Comparison of ENCODE assay signal across 8 cellular contexts in genomic region chr5:81165493-81166119, GRCh38.
DNase-seq lines count a peak whose midpoint lies in the region; ATAC-seq, FAIRE-seq and TF ChIP-seq lines count a peak whose summit lies in the region.

No MANE protein-coding gene starts in this region.

- ATAC-seq in GM19397 (IDR thresholded peaks at IDR 0.05; ENCODE audit: unreplicated experiment), result no peak

- no peaks in the 10 kb centered on the region for H3K36me3 ChIP-seq in astrocyte (ENCODE audit: insufficient read depth, low read length)

- H3K9ac ChIP-seq in astrocyte (ENCODE audit: low read length), result no peak overlapping the region

- FAIRE-seq in H54 (lab: Jason Lieb, UNC) (no peak), astrocyte (lab: Jason Lieb, UNC) (no peak)

- no peaks in the 10 kb centered on the region for H3K4me1 ChIP-seq in astrocyte (ENCODE audit: insufficient read depth, low read length)

- no peaks in the 10 kb centered on the region for H4K20me1 ChIP-seq in astrocyte (ENCODE audit: insufficient read depth, low read length)

- H3K27me3 ChIP-seq in astrocyte (ENCODE audit: insufficient read depth, low read length), result no peaks in the 10 kb centered on the region

- H3K4me1 Mint-ChIP-seq in T-helper 2 cell treated with Interferon-gamma antibody and Interleukin-4, amounts not matched to agents 5 μg/mL and 100 μg/mL, for 36 hours (ENCODE audit: low read depth), result peaks cover 26% of the 10 kb centered on the region
- H3K4me1 Mint-ChIP-seq in astrocyte (ENCODE audit: low read depth, unreplicated experiment), result peaks cover 14% of the 10 kb centered on the region

- peak; percentile 76 for TF ChIP-seq CTCF in astrocyte (IDR thresholded peaks at IDR 0.05; ENCODE audit: insufficient read depth, low read depth, low read length)

- no peaks in the 10 kb centered on the region for H3K36me3 Mint-ChIP-seq in T-helper 2 cell treated with Interferon-gamma antibody and Interleukin-4, amounts not matched to agents 5 μg/mL and 100 μg/mL, for 36 hours (ENCODE audit: low read depth)
- H3K36me3 Mint-ChIP-seq in astrocyte (ENCODE audit: low read depth, unreplicated experiment), result no peaks in the 10 kb centered on the region

- DNase-seq in EL (peak; percentile 71), H54 (ENCODE audit: insufficient read length, low spot score) (peak; percentile 57), NAMALWA (ENCODE audit: low spot score) (peak; percentile 73), astrocyte (ENCODE audit: low read depth) (peak; percentile 64), iPS DF 4.7 (ENCODE audit: extremely low read depth, low spot score) (peak; percentile 22)
- DNase-seq in T-helper 2 cell treated with Interferon-gamma antibody and Interleukin-4, amounts not matched to agents 5 μg/mL and 100 μg/mL, for 36 hours (ENCODE audit: low spot score), result peak; percentile 53
- peak; percentile 25 to 44 for DNase-seq in stimulated activated CD4-positive, alpha-beta T cell treated with anti-CD3 and anti-CD28 coated beads, Interleukin-1b, Interleukin-23, amount 100 ng/mL, for 4 hours (ENCODE audit: low read depth in 2 of 2)

- no peaks in the 10 kb centered on the region for H3K27me3 Mint-ChIP-seq in T-helper 2 cell treated with Interferon-gamma antibody and Interleukin-4, amounts not matched to agents 5 μg/mL and 100 μg/mL, for 36 hours (ENCODE audit: low read depth)
- peaks cover 3% of the 10 kb centered on the region for H3K27me3 Mint-ChIP-seq in astrocyte (ENCODE audit: low read depth, unreplicated experiment)

- H3K9me3 ChIP-seq in astrocyte (ENCODE audit: insufficient read depth, low read depth, low read length), result no peaks in the 10 kb centered on the region

- peak overlapping the region; percentile 27 for H3K27ac ChIP-seq in astrocyte (ENCODE audit: low read depth, low read length)

- H2AFZ ChIP-seq in astrocyte (ENCODE audit: low read depth, low read length), result no peak overlapping the region

- no peaks in the 10 kb centered on the region for H3K9me3 Mint-ChIP-seq in T-helper 2 cell treated with Interferon-gamma antibody and Interleukin-4, amounts not matched to agents 5 μg/mL and 100 μg/mL, for 36 hours
- peaks cover 4% of the 10 kb centered on the region for H3K9me3 Mint-ChIP-seq in astrocyte (ENCODE audit: unreplicated experiment)

- peak overlapping the region; percentile 24 for H3K4me2 ChIP-seq in astrocyte (ENCODE audit: low read length)

- TF ChIP-seq POLR2A in H54 (IDR thresholded peaks at IDR 0.05; ENCODE audit: low read depth, low read length), result no peak

- no peak overlapping the region for H3K4me3 Mint-ChIP-seq in T-helper 2 cell treated with Interferon-gamma antibody and Interleukin-4, amounts not matched to agents 5 μg/mL and 100 μg/mL, for 36 hours
- no peak overlapping the region for H3K4me3 Mint-ChIP-seq in astrocyte (ENCODE audit: unreplicated experiment)

- H3K79me2 ChIP-seq in astrocyte (ENCODE audit: insufficient read depth, low read length), result no peaks in the 10 kb centered on the region

- H3K4me3 ChIP-seq in astrocyte (ENCODE audit: insufficient read depth, low read depth, low read length), result no peak overlapping the region

- no peak overlapping the region for H3K27ac Mint-ChIP-seq in T-helper 2 cell treated with Interferon-gamma antibody and Interleukin-4, amounts not matched to agents 5 μg/mL and 100 μg/mL, for 36 hours
- H3K27ac Mint-ChIP-seq in astrocyte (ENCODE audit: unreplicated experiment), result peak overlapping the region; percentile 97

Comparison
In these comparisons a context has a peak if more than half of its experiments do, and no peak if none do; other contexts are left out.
1. DNase-seq: peak in every context shown above with its lines; median percentile 73 in NAMALWA; 71 in EL; 64 in astrocyte; 57 in H54; 53 in T-helper 2 cell treated with Interferon-gamma antibody and Interleukin-4, amounts not matched to agents 5 μg/mL and 100 μg/mL, for 36 hours; 34 in stimulated activated CD4-positive, alpha-beta T cell treated with anti-CD3 and anti-CD28 coated beads, Interleukin-1b, Interleukin-23, amount 100 ng/mL, for 4 hours; 22 in iPS DF 4.7.